In genomic region chr16:11423315-11424117, GRCh38 we compare ENCODE assay signal across 1 cellular context.
TF ChIP-seq lines count a peak whose summit lies in the region.

No MANE protein-coding gene starts in this region.

TF ChIP-seq in GM12878, 131 proteins besides CTCF, POLR2A, EP300 and RAD21 (continued from another document):
- TF ChIP-seq PBX3 (IDR thresholded peaks at IDR 0.05; ENCODE audit: insufficient replicate concordance, low read depth, low read length) = no peak
- TF ChIP-seq KDM1A (IDR thresholded peaks at IDR 0.05; ENCODE audit: borderline replicate concordance) = no peak
- TF ChIP-seq KLF5 (IDR thresholded peaks at IDR 0.05; ENCODE audit: partially characterized antibody) = no peak
- no peak for TF ChIP-seq NR2C1 (IDR thresholded peaks at IDR 0.05)
- no peak for TF ChIP-seq NFYA (IDR thresholded peaks at IDR 0.05; ENCODE audit: borderline replicate concordance, low read depth, low read length)
